In genomic region chr21:44003307-44003966, GRCh38 we compare ENCODE assay signal across 1 cellular context.
TF ChIP-seq lines count a peak whose summit lies in the region.

No MANE protein-coding gene starts in this region.

TF ChIP-seq in HepG2, 621 proteins besides CTCF, POLR2A, EP300 and RAD21 (continued from another document):
- TF ChIP-seq ZNF770 (CRISPR knock-in tag; IDR thresholded peaks at IDR 0.05): peak; percentile 41; the same call in 1 of the 2 replicates
